1 cellular context compared by ENCODE assay signal in genomic region chr6:40804905-40805304, GRCh38.
TF ChIP-seq lines count a peak whose summit lies in the region.

No MANE protein-coding gene starts in this region.

TF ChIP-seq in SK-N-SH treated with all-trans-retinoic acid at 6 μM for 48 hours, 23 proteins besides CTCF, POLR2A, EP300 and RAD21 (continued from another document):
- TF ChIP-seq PATZ1 (CRISPR knock-in tag; IDR thresholded peaks at IDR 0.05; ENCODE audit: borderline replicate concordance) (no peak), TSHZ2 (CRISPR knock-in tag; IDR thresholded peaks at IDR 0.05) (no peak), POU6F1 (CRISPR knock-in tag; IDR thresholded peaks at IDR 0.05; ENCODE audit: borderline replicate concordance, low read depth) (no peak), TOX (CRISPR knock-in tag; IDR thresholded peaks at IDR 0.05; ENCODE audit: borderline replicate concordance) (no peak), ESRRG (CRISPR knock-in tag; IDR thresholded peaks at IDR 0.05) (no peak), ISL1 (CRISPR knock-in tag; IDR thresholded peaks at IDR 0.05) (no peak), PPARA (CRISPR knock-in tag; IDR thresholded peaks at IDR 0.05; ENCODE audit: borderline replicate concordance) (no peak), ARNTL (CRISPR knock-in tag; IDR thresholded peaks at IDR 0.05; ENCODE audit: borderline replicate concordance, low read depth) (no peak), ZFP30 (CRISPR knock-in tag; IDR thresholded peaks at IDR 0.05) (no peak), GLIS3 (CRISPR knock-in tag; IDR thresholded peaks at IDR 0.05) (no peak), OSR1 (CRISPR knock-in tag; IDR thresholded peaks at IDR 0.05) (no peak), SNAI2 (CRISPR knock-in tag; IDR thresholded peaks at IDR 0.05) (no peak), ZC3H10 (CRISPR knock-in tag; IDR thresholded peaks at IDR 0.05) (no peak), ZNF8 (CRISPR knock-in tag; IDR thresholded peaks at IDR 0.05) (no peak), BACH2 (CRISPR knock-in tag; IDR thresholded peaks at IDR 0.05; ENCODE audit: borderline replicate concordance) (no peak)
TF ChIP-seq in SK-N-SH treated with all-trans-retinoic acid at 6 μM for 48 hours: peak in this region for 0.
